ENCODE assay signal across 1 cellular context in genomic region chr14:94005324-94005723, GRCh38.
TF ChIP-seq lines count a peak whose summit lies in the region.

No MANE protein-coding gene starts in this region.

TF ChIP-seq in H1, 55 proteins besides CTCF, POLR2A, EP300 and RAD21:
- no peak for TF ChIP-seq CREB1 (IDR thresholded peaks at IDR 0.05)
- TF ChIP-seq SIX5 (IDR thresholded peaks at IDR 0.05; ENCODE audit: low read depth, low read length), result no peak
- TF ChIP-seq GABPA (IDR thresholded peaks at IDR 0.05; ENCODE audit: borderline replicate concordance, insufficient read depth, low read length), result no peak
- no peak for TF ChIP-seq ASH2L (IDR thresholded peaks at IDR 0.05; ENCODE audit: low read length)
- TF ChIP-seq, protein P1, sequence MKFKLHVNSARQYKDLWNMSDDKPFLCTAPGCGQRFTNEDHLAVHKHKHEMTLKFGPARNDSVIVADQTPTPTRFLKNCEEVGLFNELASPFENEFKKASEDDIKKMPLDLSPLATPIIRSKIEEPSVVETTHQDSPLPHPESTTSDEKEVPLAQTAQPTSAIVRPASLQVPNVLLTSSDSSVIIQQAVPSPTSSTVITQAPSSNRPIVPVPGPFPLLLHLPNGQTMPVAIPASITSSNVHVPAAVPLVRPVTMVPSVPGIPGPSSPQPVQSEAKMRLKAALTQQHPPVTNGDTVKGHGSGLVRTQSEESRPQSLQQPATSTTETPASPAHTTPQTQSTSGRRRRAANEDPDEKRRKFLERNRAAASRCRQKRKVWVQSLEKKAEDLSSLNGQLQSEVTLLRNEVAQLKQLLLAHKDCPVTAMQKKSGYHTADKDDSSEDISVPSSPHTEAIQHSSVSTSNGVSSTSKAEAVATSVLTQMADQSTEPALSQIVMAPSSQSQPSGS (IDR thresholded peaks at IDR 0.05; ENCODE audit: low read length), result no peak
- TF ChIP-seq KDM4A (IDR thresholded peaks at IDR 0.05; ENCODE audit: low read depth, low read length, severe bottlenecking), result no peak
- no peak for TF ChIP-seq SP2 (IDR thresholded peaks at IDR 0.05; ENCODE audit: low read length)
- no peak for TF ChIP-seq RNF2 (IDR thresholded peaks at IDR 0.05; ENCODE audit: borderline replicate concordance, low read depth, low read length, missing control alignments, poor library complexity, severe bottlenecking)
